ENCODE assay signal across 23 cellular contexts in genomic region chr10:84212015-84212414, GRCh38. TPM values are rescaled to one million over a fixed set of nuclear protein-coding genes. Genes with fewer than 3 reads are reported as not detected.
"Had no signal": no experiment of that assay in that cellular context is flagged by ENCODE, and none has a peak within 500 bp of the region (broad histone marks: within the 10 kb centered on the region; RNA-seq: fewer than 3 reads in every experiment).

No MANE protein-coding gene starts in this region.

- H3K4me1 ChIP-seq: SJSA1 had no signal

- H3K27ac ChIP-seq: SJSA1, SK-N-MC had no signal

- H3K4me3 ChIP-seq: MG63, SJSA1, SK-N-MC had no signal

- H3K9me3 ChIP-seq: MG63, SJSA1 had no signal

- H3K36me3 ChIP-seq: MG63, SJSA1 had no signal

- DNase-seq: KBM-7, MG63, NCI-H1092, NCI-H1105 treated with DMSO at 0.1 percent for 48 hours, NCI-H1417 treated with DMSO at 0.1 percent for 48 hours, NCI-H146, NCI-H1694 treated with DMSO at 0.1 percent for 48 hours, NCI-H1930, NCI-H2081, NCI-H2107, NCI-H2227 treated with DMSO at 0.1 percent for 48 hours, NCI-H524 treated with DMSO at 0.1 percent for 48 hours, NCI-H69, NCI-H774, Right ventricle myocardium superior, RPMI8226, SIG-M5 had no signal

- FAIRE-seq: RCC 7860 had no signal

RNA-seq across cellular contexts. Expression of gene LRIT2, which starts 13.3 kb away (rescaled TPM):
- total RNA-seq: HT-29, LHCN-M2, NCI-H460, Right ventricle myocardium superior, SJSA1 had no signal

RNA-seq across cellular contexts. Expression of gene CDHR1, which starts 17.7 kb away (rescaled TPM):
- total RNA-seq: HT-29, LHCN-M2 had no signal

RNA-seq across cellular contexts. Expression of gene LRIT1, which starts 29.3 kb away (rescaled TPM):
- total RNA-seq: HT-29, LHCN-M2, NCI-H460, SJSA1 had no signal

RNA-seq across cellular contexts. Expression of gene RGR, which starts 32.8 kb away (rescaled TPM):
- total RNA-seq: HT-29, LHCN-M2, NCI-H460, SJSA1 had no signal

RNA-seq across cellular contexts. Expression of gene GPR15LG, which starts 38.4 kb away (rescaled TPM):
- total RNA-seq: HT-29, LHCN-M2, NCI-H460, Right ventricle myocardium superior, SJSA1 had no signal
